In the genomic region with DNA sequence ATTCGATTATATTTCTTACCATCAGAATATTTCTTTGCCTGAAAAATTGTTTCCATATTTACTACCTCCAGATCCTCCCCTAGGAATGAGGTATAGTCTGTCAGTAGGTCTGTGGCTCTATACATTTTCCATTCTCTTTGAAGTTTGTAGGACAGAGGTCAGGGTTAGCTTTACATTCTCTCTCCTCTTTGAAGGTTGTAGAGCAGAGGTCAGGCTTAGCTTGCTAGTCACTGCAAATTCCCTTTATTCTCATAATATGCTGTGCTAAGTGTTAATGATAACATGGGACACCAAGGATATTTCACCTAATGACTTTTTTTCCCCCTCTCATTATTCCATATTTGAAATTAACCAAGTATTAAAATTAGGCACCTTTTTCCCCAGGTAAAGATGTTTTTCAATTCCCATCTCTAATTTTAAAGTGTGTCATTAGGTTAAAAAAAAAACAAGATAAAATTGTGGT, we compare ENCODE assay signal across 38 cellular contexts.
"Had no signal": no experiment of that assay in that cellular context is flagged by ENCODE, and none has a peak within 500 bp of the region (broad histone marks: within the 10 kb centered on the region; RNA-seq: fewer than 3 reads in every experiment).

No MANE protein-coding gene starts in this region.

- DNase-seq: activated CD4-positive, alpha-beta memory T cell treated with anti-CD3 and anti-CD28 coated beads for 36 hours; activated CD4-positive, alpha-beta T cell treated with anti-CD3 and anti-CD28 coated beads for 4 hours; activated CD4-positive, alpha-beta T cell treated with anti-CD3 and anti-CD28 coated beads, Interleukin-2, amount 10 ng/mL, durations not matched to agents 24 days and 14 days; activated CD4-positive, alpha-beta T cell treated with anti-CD3 and anti-CD28 coated beads, Interleukin-2, amount 50 U/mL, for 1 hour; activated CD4-positive, alpha-beta T cell treated with anti-CD3 and anti-CD28 coated beads, Interleukin-2, amount 50 U/mL, for 4 hours; activated CD4-positive, CD25-positive, alpha-beta regulatory T cell; activated CD8-positive, alpha-beta memory T cell treated with anti-CD3 and anti-CD28 coated beads, Interleukin-2, amount 50 U/mL, for 4 hours; activated CD8-positive, alpha-beta T cell treated with anti-CD3 and anti-CD28 coated beads for 36 hours; activated effector memory CD4-positive, alpha-beta T cell treated with anti-CD3 and anti-CD28 coated beads, Interleukin-2, amount 50 U/mL, for 16 hours; activated gamma-delta T cell treated with Interleukin-2 at 50 U/mL for 16 hours; activated naive CD4-positive, alpha-beta T cell; activated naive CD4-positive, alpha-beta T cell treated with anti-CD3 and anti-CD28 coated beads for 36 hours; activated naive CD4-positive, alpha-beta T cell treated with anti-CD3 and anti-CD28 coated beads, Interleukin-2, amount 50 U/mL, for 16 hours; activated naive CD8-positive, alpha-beta T cell treated with anti-CD3 and anti-CD28 coated beads for 36 hours; activated T-cell treated with anti-CD3 and anti-CD28 coated beads for 4 hours; activated T-cell treated with anti-CD3 and anti-CD28 coated beads, Interleukin-2, amount 50 U/mL, for 1 hour; activated T-cell treated with anti-CD3 and anti-CD28 coated beads, Interleukin-2, amount 50 U/mL, for 4 hours; activated T-cell treated with anti-CD3 and anti-CD28 coated beads, Interleukin-2, amount 50 U/mL, for 72 hours; adrenal gland; amniotic stem cell; aorta; body of pancreas; brain microvascular endothelial cell; central memory CD4-positive, alpha-beta T cell; T-helper 1 cell; T-helper 2 cell; T-helper 9 cell; WERI-Rb-1 had no signal

- ATAC-seq: activated CD4-positive, CD25-positive, alpha-beta regulatory T cell treated with anti-CD3 and anti-CD28 coated beads, Interleukin-2, amount 50 U/mL, for 24 hours; activated CD8-positive, alpha-beta T cell treated with anti-CD3 and anti-CD28 coated beads for 36 hours; activated naive CD4-positive, alpha-beta T cell treated with anti-CD3 and anti-CD28 coated beads, Interleukin-2, amount 50 U/mL, for 72 hours; activated T-cell treated with anti-CD3 and anti-CD28 coated beads, Interleukin-2, amount 50 U/mL, for 4 hours; activated T-cell treated with anti-CD3 and anti-CD28 coated beads, Interleukin-2, amount 50 U/mL, for 72 hours; activated T-helper 17 cell treated with anti-CD3 and anti-CD28 coated beads, Interleukin-2, amount 50 U/mL, for 72 hours; body of pancreas; WTC11 had no signal

- H3K27ac ChIP-seq: adrenal gland, body of pancreas, brain microvascular endothelial cell, breast epithelium, WERI-Rb-1 had no signal

- H3K36me3 ChIP-seq: adrenal gland, brain microvascular endothelial cell, breast epithelium, WERI-Rb-1 had no signal

- H3K4me1 Mint-ChIP-seq: activated CD4-positive, alpha-beta T cell treated with anti-CD3 and anti-CD28 coated beads, Interleukin-2, amount 10 ng/mL, durations not matched to agents 24 days and 14 days; activated naive CD8-positive, alpha-beta T cell treated with anti-CD3 and anti-CD28 coated beads for 36 hours; activated T-helper 17 cell treated with anti-CD3 and anti-CD28 coated beads, Interleukin-2, amount 50 U/mL, for 72 hours; WTC11 had no signal

- H3K27me3 Mint-ChIP-seq: activated CD4-positive, alpha-beta memory T cell treated with anti-CD3 and anti-CD28 coated beads for 36 hours; activated CD4-positive, alpha-beta T cell treated with anti-CD3 and anti-CD28 coated beads, Interleukin-2, amount 10 ng/mL, durations not matched to agents 24 days and 14 days; activated CD8-positive, alpha-beta T cell treated with anti-CD3 and anti-CD28 coated beads for 36 hours; activated naive CD8-positive, alpha-beta T cell treated with anti-CD3 and anti-CD28 coated beads for 36 hours; activated T-helper 17 cell treated with anti-CD3 and anti-CD28 coated beads, Interleukin-2, amount 50 U/mL, for 72 hours had no signal

- H3K4me1 ChIP-seq: adrenal gland, body of pancreas, breast epithelium had no signal

- FAIRE-seq: astrocyte, TTC549 had no signal

- H3K4me3 ChIP-seq: adrenal gland, body of pancreas, breast epithelium had no signal

- H3K9me3 Mint-ChIP-seq: activated CD4-positive, alpha-beta memory T cell treated with anti-CD3 and anti-CD28 coated beads for 36 hours; activated CD4-positive, alpha-beta T cell treated with anti-CD3 and anti-CD28 coated beads, Interleukin-2, amount 10 ng/mL, durations not matched to agents 24 days and 14 days; activated naive CD4-positive, alpha-beta T cell treated with anti-CD3 and anti-CD28 coated beads for 36 hours; activated naive CD4-positive, alpha-beta T cell treated with anti-CD3 and anti-CD28 coated beads, Interleukin-2, amount 50 U/mL, for 72 hours; activated naive CD8-positive, alpha-beta T cell treated with anti-CD3 and anti-CD28 coated beads for 36 hours; activated T-cell treated with anti-CD3 and anti-CD28 coated beads, Interleukin-2, amount 50 U/mL, for 4 hours; activated T-helper 1 cell treated with anti-CD3 and anti-CD28 coated beads, Interleukin-12 subunit alpha, Interleukin-12 subunit beta, Interleukin-2, Interleukin-4 antibody, amounts not matched to agents 30 ng/mL and 10 ng/mL and 1 ng/mL, durations not matched to agents 14 hours and 24 hours and 36 hours; activated T-helper 17 cell treated with anti-CD3 and anti-CD28 coated beads, Interleukin-2, amount 50 U/mL, for 72 hours; T-helper 1 cell treated with Interleukin-12 subunit alpha and Interleukin-12 subunit beta and Interleukin-4 antibody, amounts not matched to agents 30 μg/mL and 1 μg/mL, for 36 hours; T-helper 2 cell treated with Interferon-gamma antibody and Interleukin-4, amounts not matched to agents 5 μg/mL and 100 μg/mL, for 36 hours had no signal

- H3K4me3 Mint-ChIP-seq: activated CD4-positive, alpha-beta memory T cell treated with anti-CD3 and anti-CD28 coated beads for 36 hours; activated CD4-positive, alpha-beta T cell treated with anti-CD3 and anti-CD28 coated beads, Interleukin-2, amount 10 ng/mL, durations not matched to agents 24 days and 14 days; activated CD8-positive, alpha-beta T cell treated with anti-CD3 and anti-CD28 coated beads for 36 hours; activated naive CD4-positive, alpha-beta T cell treated with anti-CD3 and anti-CD28 coated beads for 36 hours; activated naive CD8-positive, alpha-beta T cell treated with anti-CD3 and anti-CD28 coated beads for 36 hours; activated T-cell treated with anti-CD3 and anti-CD28 coated beads, Interleukin-2, amount 50 U/mL, for 4 hours; activated T-cell treated with anti-CD3 and anti-CD28 coated beads, Interleukin-2, amount 50 U/mL, for 72 hours; activated T-helper 1 cell treated with anti-CD3 and anti-CD28 coated beads, Interleukin-12 subunit alpha, Interleukin-12 subunit beta, Interleukin-2, Interleukin-4 antibody, amounts not matched to agents 30 ng/mL and 10 ng/mL and 1 ng/mL, durations not matched to agents 14 hours and 24 hours and 36 hours; activated T-helper 17 cell treated with anti-CD3 and anti-CD28 coated beads, Interleukin-2, amount 50 U/mL, for 72 hours; T-helper 1 cell treated with Interleukin-12 subunit alpha and Interleukin-12 subunit beta and Interleukin-4 antibody, amounts not matched to agents 30 μg/mL and 1 μg/mL, for 36 hours; T-helper 2 cell treated with Interferon-gamma antibody and Interleukin-4, amounts not matched to agents 5 μg/mL and 100 μg/mL, for 36 hours; WTC11 had no signal

- H3K27me3 ChIP-seq: adrenal gland, body of pancreas, brain microvascular endothelial cell, breast epithelium had no signal

- H3K36me3 Mint-ChIP-seq: activated CD4-positive, alpha-beta memory T cell treated with anti-CD3 and anti-CD28 coated beads for 36 hours; activated naive CD4-positive, alpha-beta T cell treated with anti-CD3 and anti-CD28 coated beads, Interleukin-2, amount 50 U/mL, for 72 hours; activated naive CD8-positive, alpha-beta T cell treated with anti-CD3 and anti-CD28 coated beads for 36 hours had no signal

- H3K9me3 ChIP-seq: adrenal gland, body of pancreas, breast epithelium had no signal

- H3K27ac Mint-ChIP-seq: activated CD4-positive, alpha-beta memory T cell treated with anti-CD3 and anti-CD28 coated beads for 36 hours; activated CD4-positive, alpha-beta T cell treated with anti-CD3 and anti-CD28 coated beads, Interleukin-2, amount 10 ng/mL, durations not matched to agents 24 days and 14 days; activated CD8-positive, alpha-beta T cell treated with anti-CD3 and anti-CD28 coated beads for 36 hours; activated naive CD4-positive, alpha-beta T cell treated with anti-CD3 and anti-CD28 coated beads for 36 hours; activated naive CD4-positive, alpha-beta T cell treated with anti-CD3 and anti-CD28 coated beads, Interleukin-2, amount 50 U/mL, for 72 hours; activated naive CD8-positive, alpha-beta T cell treated with anti-CD3 and anti-CD28 coated beads for 36 hours; activated T-cell treated with anti-CD3 and anti-CD28 coated beads, Interleukin-2, amount 50 U/mL, for 72 hours; activated T-helper 1 cell treated with anti-CD3 and anti-CD28 coated beads, Interleukin-12 subunit alpha, Interleukin-12 subunit beta, Interleukin-2, Interleukin-4 antibody, amounts not matched to agents 30 ng/mL and 10 ng/mL and 1 ng/mL, durations not matched to agents 14 hours and 24 hours and 36 hours; activated T-helper 17 cell treated with anti-CD3 and anti-CD28 coated beads, Interleukin-2, amount 50 U/mL, for 72 hours; T-helper 1 cell treated with Interleukin-12 subunit alpha and Interleukin-12 subunit beta and Interleukin-4 antibody, amounts not matched to agents 30 μg/mL and 1 μg/mL, for 36 hours; T-helper 2 cell treated with Interferon-gamma antibody and Interleukin-4, amounts not matched to agents 5 μg/mL and 100 μg/mL, for 36 hours; WTC11 had no signal
